ENCODE assay signal across 18 cellular contexts in the genomic region with DNA sequence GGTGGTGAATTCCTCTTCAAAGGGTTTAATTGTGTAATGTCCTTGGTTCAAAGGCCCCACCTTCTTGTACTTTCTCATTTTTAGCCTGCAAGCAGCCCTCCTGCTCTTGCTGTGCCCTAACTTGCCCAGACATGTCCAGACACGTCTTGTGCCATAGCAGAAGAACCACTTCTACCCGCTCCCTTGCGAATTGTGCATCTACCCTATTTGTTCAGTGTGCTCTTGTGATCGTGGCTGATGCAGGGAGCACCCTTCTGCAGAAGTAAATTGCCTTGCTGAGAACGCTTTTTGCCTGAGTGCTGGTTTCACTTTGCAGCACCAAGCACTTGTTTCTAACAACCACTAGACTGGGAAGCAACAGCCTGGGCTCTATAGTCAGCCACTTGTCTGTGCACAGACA.
DNase-seq lines count a peak whose midpoint lies in the region; ATAC-seq and TF ChIP-seq lines count a peak whose summit lies in the region.
"Had no signal": no experiment of that assay in that cellular context is flagged by ENCODE, and none has a peak within 500 bp of the region (broad histone marks: within the 10 kb centered on the region; RNA-seq: fewer than 3 reads in every experiment).

No MANE protein-coding gene starts in this region.

- CTCF ChIA-PET in activated CD4-positive, alpha-beta T cell treated with anti-CD3 and anti-CD28 coated beads for 36 hours (lab: Charles Lee), result no interaction called here

- H3K27me3 Mint-ChIP-seq in activated CD4-positive, alpha-beta T cell treated with anti-CD3 and anti-CD28 coated beads for 36 hours, result no peaks in the 10 kb centered on the region
- H3K27me3 Mint-ChIP-seq in chondrocyte (ENCODE audit: low read depth) (no peaks in the 10 kb centered on the region), natural killer cell (ENCODE audit: low read depth in 2 of 2) (no peaks in the 10 kb centered on the region)
- H3K27me3 Mint-ChIP-seq: activated CD4-positive, alpha-beta memory T cell treated with anti-CD3 and anti-CD28 coated beads, Interleukin-2, amount 10 ng/mL, durations not matched to agents 7 days and 5 days; central memory CD8-positive, alpha-beta T cell; naive thymus-derived CD4-positive, alpha-beta T cell had no signal

- no peak for ATAC-seq in activated CD4-positive, alpha-beta T cell treated with anti-CD3 and anti-CD28 coated beads for 36 hours
- ATAC-seq in HG03108 (IDR thresholded peaks at IDR 0.05; ENCODE audit: unreplicated experiment) (no peak), natural killer cell (no peak)
- ATAC-seq: left lung; naive thymus-derived CD4-positive, alpha-beta T cell had no signal

- intact Hi-C loops in activated CD4-positive, alpha-beta T cell treated with anti-CD3 and anti-CD28 coated beads for 36 hours (cut with DNase I, micrococcal nuclease), result no loop called here
- intact Hi-C loops in natural killer cell (cut with micrococcal nuclease), result no loop called here

- DNase-seq in activated CD4-positive, alpha-beta T cell treated with anti-CD3 and anti-CD28 coated beads for 36 hours, result peak; percentile 4
- DNase-seq in activated CD4-positive, alpha-beta T cell treated with anti-CD3 and anti-CD28 coated beads for 4 hours, result no peak
- DNase-seq in NB4 (ENCODE audit: low read depth) (peak; percentile 44), chondrocyte (ENCODE audit: low spot score) (no peak), renal cortical epithelial cell (ENCODE audit: low read depth) (peak; percentile 4), NCI-H2196 treated with DMSO at 0.1 percent for 48 hours (lab: John Stamatoyannopoulos, UW; ENCODE audit: unreplicated experiment) (no peak), natural killer cell (no peak)
- DNase-seq: activated CD4-positive, alpha-beta memory T cell treated with anti-CD3 and anti-CD28 coated beads, Interleukin-2, amount 10 ng/mL, durations not matched to agents 7 days and 5 days; activated naive CD4-positive, alpha-beta T cell treated with Interleukin-2 at 50 U/mL for 16 hours; hypothalamus; left lung; naive thymus-derived CD4-positive, alpha-beta T cell; NCI-H187 treated with DMSO at 0.1 percent for 48 hours; SHP77; stimulated activated CD4-positive, alpha-beta T cell treated with anti-CD3 and anti-CD28 coated beads, Interleukin-1b, Interleukin-23, amount 100 ng/mL, for 48 hours; tibial artery had no signal

- H3K4me1 Mint-ChIP-seq in activated CD4-positive, alpha-beta T cell treated with anti-CD3 and anti-CD28 coated beads for 36 hours, result no peaks in the 10 kb centered on the region
- H3K4me1 Mint-ChIP-seq in chondrocyte (ENCODE audit: low read depth) (peaks cover 22% of the 10 kb centered on the region), natural killer cell (peaks cover 8 to 11% of the 10 kb centered on the region in 2 donors)
- H3K4me1 Mint-ChIP-seq: activated CD4-positive, alpha-beta memory T cell treated with anti-CD3 and anti-CD28 coated beads, Interleukin-2, amount 10 ng/mL, durations not matched to agents 7 days and 5 days; central memory CD8-positive, alpha-beta T cell had no signal

- no peak for TF ChIP-seq CTCF in NB4 (IDR thresholded peaks at IDR 0.05; ENCODE audit: low read depth, low read length)
- no peak for TF ChIP-seq CTCF in chondrocyte (IDR thresholded peaks at IDR 0.05)
- TF ChIP-seq CTCF in natural killer cell (IDR thresholded peaks at IDR 0.05), result no peak

- no peak overlapping the region for H3K27ac Mint-ChIP-seq in activated CD4-positive, alpha-beta T cell treated with anti-CD3 and anti-CD28 coated beads for 36 hours
- H3K27ac Mint-ChIP-seq in chondrocyte (ENCODE audit: unreplicated experiment) (no peak overlapping the region), natural killer cell (no peak overlapping the region)
- H3K27ac Mint-ChIP-seq: activated CD4-positive, alpha-beta memory T cell treated with anti-CD3 and anti-CD28 coated beads, Interleukin-2, amount 10 ng/mL, durations not matched to agents 7 days and 5 days; naive thymus-derived CD4-positive, alpha-beta T cell had no signal

- no peak overlapping the region for H3K4me3 Mint-ChIP-seq in activated CD4-positive, alpha-beta T cell treated with anti-CD3 and anti-CD28 coated beads for 36 hours
- H3K4me3 Mint-ChIP-seq in chondrocyte (ENCODE audit: unreplicated experiment) (peak overlapping the region; percentile 20), natural killer cell (no peak overlapping the region)
- H3K4me3 Mint-ChIP-seq: activated CD4-positive, alpha-beta memory T cell treated with anti-CD3 and anti-CD28 coated beads, Interleukin-2, amount 10 ng/mL, durations not matched to agents 7 days and 5 days; central memory CD8-positive, alpha-beta T cell; naive thymus-derived CD4-positive, alpha-beta T cell had no signal

- H3K4me3 ChIP-seq in NB4 (ENCODE audit: low read depth, low read length), result no peak overlapping the region
- H3K4me3 ChIP-seq: left lung, tibial artery had no signal

- peak; percentile 37 for TF ChIP-seq POLR2A in NB4 (IDR thresholded peaks at IDR 0.05; ENCODE audit: extremely low read depth, insufficient read length)

- POLR2A ChIA-PET in activated CD4-positive, alpha-beta T cell treated with anti-CD3 and anti-CD28 coated beads for 36 hours (lab: Charles Lee), result no interaction called here

- peaks cover 16% of the 10 kb centered on the region for H3K36me3 Mint-ChIP-seq in activated CD4-positive, alpha-beta T cell treated with anti-CD3 and anti-CD28 coated beads for 36 hours (ENCODE audit: low read depth)
- H3K36me3 Mint-ChIP-seq in chondrocyte (ENCODE audit: low read depth), result peaks cover 10% of the 10 kb centered on the region
- H3K36me3 Mint-ChIP-seq in natural killer cell, result peaks cover 8% of the 10 kb centered on the region

- H3K9me3 Mint-ChIP-seq in activated CD4-positive, alpha-beta T cell treated with anti-CD3 and anti-CD28 coated beads for 36 hours (ENCODE audit: low read depth), result peaks cover 15% of the 10 kb centered on the region
- H3K9me3 Mint-ChIP-seq in chondrocyte (ENCODE audit: low read depth) (peaks cover 16% of the 10 kb centered on the region), natural killer cell (peaks cover 3 to 6% of the 10 kb centered on the region in 2 donors)
- H3K9me3 Mint-ChIP-seq: central memory CD8-positive, alpha-beta T cell had no signal

Comparison
In these comparisons a context has a peak if more than half of its experiments do, and no peak if none do; other contexts are left out.
1. DNase-seq: peak in activated CD4-positive, alpha-beta T cell treated with anti-CD3 and anti-CD28 coated beads for 36 hours (single experiment), NB4 (single experiment) and renal cortical epithelial cell (single experiment); none in activated CD4-positive, alpha-beta T cell treated with anti-CD3 and anti-CD28 coated beads for 4 hours (0 of 2), chondrocyte (single experiment), NCI-H2196 treated with DMSO at 0.1 percent for 48 hours (single experiment) and natural killer cell (single experiment).